Comparison of ENCODE assay signal across 22 cellular contexts in genomic region chr7:84913731-84914130, GRCh38.
DNase-seq lines count a peak whose midpoint lies in the region; FAIRE-seq and TF ChIP-seq lines count a peak whose summit lies in the region.
"Had no signal": no experiment of that assay in that cellular context is flagged by ENCODE, and none has a peak within 500 bp of the region (broad histone marks: within the 10 kb centered on the region; RNA-seq: fewer than 3 reads in every experiment).

No MANE protein-coding gene starts in this region.

- no peaks in the 10 kb centered on the region for H4K20me1 ChIP-seq in astrocyte (ENCODE audit: insufficient read depth, low read length)

- H3K36me3 ChIP-seq in HUES48 (ENCODE audit: control insufficient read depth, insufficient read depth, low read length): no peaks in the 10 kb centered on the region
- no peaks in the 10 kb centered on the region for H3K36me3 ChIP-seq in astrocyte (ENCODE audit: insufficient read depth, low read length)
- H3K36me3 ChIP-seq: BE2C, neural progenitor cell, tibial artery, WERI-Rb-1 had no signal

- H3K4me1 ChIP-seq in HUES48 (ENCODE audit: control insufficient read depth, insufficient read depth, low read length) (peaks cover 33% of the 10 kb centered on the region), astrocyte (ENCODE audit: insufficient read depth, low read length) (no peaks in the 10 kb centered on the region)
- H3K4me1 ChIP-seq: BE2C, neural progenitor cell had no signal

- no peaks in the 10 kb centered on the region for H3K79me2 ChIP-seq in astrocyte (ENCODE audit: insufficient read depth, low read length)

- H3K4me3 ChIP-seq in AG10803 (ENCODE audit: low read length): no peak overlapping the region
- H3K4me3 ChIP-seq in HUES48 (ENCODE audit: low read depth, low read length): no peak overlapping the region
- H3K4me3 ChIP-seq in astrocyte (ENCODE audit: insufficient read depth, low read depth, low read length): no peak overlapping the region
- H3K4me3 ChIP-seq: neural progenitor cell, tibial artery had no signal

- H3K9me3 ChIP-seq in HUES48 (ENCODE audit: control insufficient read depth, insufficient read depth, low read length) (no peaks in the 10 kb centered on the region), astrocyte (ENCODE audit: insufficient read depth, low read depth, low read length) (no peaks in the 10 kb centered on the region)
- H3K9me3 ChIP-seq: BE2C, tibial artery had no signal

- TF ChIP-seq CTCF in AG10803 (conservative IDR thresholded peaks at IDR 0.05; ENCODE audit: low read length) (no peak), astrocyte (IDR thresholded peaks at IDR 0.05; ENCODE audit: insufficient read depth, low read depth, low read length) (no peak), GM10266 (IDR thresholded peaks at IDR 0.05; ENCODE audit: control insufficient read depth, insufficient read depth, low read depth, missing control alignments) (no peak)

- no peaks in the 10 kb centered on the region for H3K9me3 Mint-ChIP-seq in astrocyte (ENCODE audit: unreplicated experiment)
- H3K9me3 Mint-ChIP-seq: neural progenitor cell had no signal

- H3K9ac ChIP-seq in HUES48 (ENCODE audit: low read depth, low read length) (no peak overlapping the region), astrocyte (ENCODE audit: low read length) (no peak overlapping the region)
- H3K9ac ChIP-seq: neural progenitor cell had no signal

- H3K27me3 ChIP-seq in HUES48 (ENCODE audit: control insufficient read depth, insufficient read depth, low read length) (no peaks in the 10 kb centered on the region), astrocyte (ENCODE audit: insufficient read depth, low read length) (no peaks in the 10 kb centered on the region)
- H3K27me3 ChIP-seq: BE2C, neural progenitor cell, tibial artery had no signal

- no peak overlapping the region for H3K4me3 Mint-ChIP-seq in astrocyte (ENCODE audit: unreplicated experiment)
- H3K4me3 Mint-ChIP-seq: activated T-helper 17 cell treated with anti-CD3 and anti-CD28 coated beads, Interleukin-2, amount 50 U/mL, for 72 hours; neural progenitor cell had no signal

- peak; percentile 46 for DNase-seq in AG10803 (ENCODE audit: low read depth)
- DNase-seq in astrocyte (ENCODE audit: low read depth): peak; percentile 20
- peak; percentile 58 for DNase-seq in iris pigment epithelial cell (ENCODE audit: low read depth)
- DNase-seq in NCI-H128 (lab: John Stamatoyannopoulos, UW; ENCODE audit: unreplicated experiment): no peak
- DNase-seq in foreskin melanocyte: no peak
- DNase-seq in GM10266 (ENCODE audit: extremely low spot score): no peak
- no peak for DNase-seq in SK-N-DZ (ENCODE audit: low spot score)
- DNase-seq: activated CD8-positive, alpha-beta memory T cell treated with anti-CD3 and anti-CD28 coated beads for 24 hours; BE2C; DMS 273 treated with DMSO at 0.1 percent for 48 hours; KBM-7; mammary epithelial cell; NCI-H1694; NCI-H524; right cardiac atrium; stimulated activated CD4-positive, alpha-beta T cell treated with anti-CD3 and anti-CD28 coated beads, Interleukin-4, amount 100 ng/mL, for 24 hours; tibial artery; WERI-Rb-1 had no signal

- no peaks in the 10 kb centered on the region for H3K4me1 Mint-ChIP-seq in astrocyte (ENCODE audit: low read depth, unreplicated experiment)
- H3K4me1 Mint-ChIP-seq: activated T-helper 17 cell treated with anti-CD3 and anti-CD28 coated beads, Interleukin-2, amount 50 U/mL, for 72 hours had no signal

- H3K4me2 ChIP-seq in astrocyte (ENCODE audit: low read length): no peak overlapping the region
- H3K4me2 ChIP-seq: neural progenitor cell had no signal

- no peak for FAIRE-seq in astrocyte (lab: Jason Lieb, UNC)
- FAIRE-seq: H1 had no signal

- H3K36me3 Mint-ChIP-seq in astrocyte (ENCODE audit: low read depth, unreplicated experiment): no peaks in the 10 kb centered on the region
- H3K36me3 Mint-ChIP-seq: neural progenitor cell had no signal

- no peaks in the 10 kb centered on the region for H3K27me3 Mint-ChIP-seq in astrocyte (ENCODE audit: low read depth, unreplicated experiment)
- H3K27me3 Mint-ChIP-seq: activated T-helper 17 cell treated with anti-CD3 and anti-CD28 coated beads, Interleukin-2, amount 50 U/mL, for 72 hours had no signal

- H3K27ac ChIP-seq in HUES48 (ENCODE audit: low read depth, low read length) (peak overlapping the region; percentile 32), astrocyte (ENCODE audit: low read depth, low read length) (no peak overlapping the region)
- H3K27ac ChIP-seq: neural progenitor cell, tibial artery, WERI-Rb-1 had no signal

- no peak overlapping the region for H3K27ac Mint-ChIP-seq in astrocyte (ENCODE audit: unreplicated experiment)
- H3K27ac Mint-ChIP-seq: activated T-helper 17 cell treated with anti-CD3 and anti-CD28 coated beads, Interleukin-2, amount 50 U/mL, for 72 hours; neural progenitor cell had no signal

- no peak overlapping the region for H2AFZ ChIP-seq in astrocyte (ENCODE audit: low read depth, low read length)
- H2AFZ ChIP-seq: neural progenitor cell had no signal

Comparison
In these comparisons a context has a peak if more than half of its experiments do, and no peak if none do; other contexts are left out.
1. DNase-seq: peak in AG10803 (single experiment), astrocyte (single experiment) and iris pigment epithelial cell (single experiment); none in NCI-H128 (single experiment), foreskin melanocyte (single experiment), GM10266 (single experiment) and SK-N-DZ (single experiment).